Comparison of ENCODE assay signal across 2 cellular contexts in genomic region chr12:66045506-66045905, GRCh38.
TF ChIP-seq lines count a peak whose summit lies in the region.

No MANE protein-coding gene starts in this region.

TF ChIP-seq in HepG2, 621 proteins besides CTCF, POLR2A, EP300 and RAD21 (continued from another document):
- peak; percentile 64; the same call in 1 of the 2 replicates for TF ChIP-seq CEBPB (IDR thresholded peaks at IDR 0.05; ENCODE audit: borderline replicate concordance, low read depth, low read length)

TF ChIP-seq in Ishikawa, 13 proteins besides CTCF, POLR2A, EP300 and RAD21 (continued from another document):
- TF ChIP-seq REST (IDR thresholded peaks at IDR 0.05; ENCODE audit: low read depth) = no peak
TF ChIP-seq in Ishikawa: peak in this region for 1.
